Comparison of ENCODE assay signal across 8 cellular contexts in genomic region chr12:53182836-53183235, GRCh38. TPM values are rescaled to one million over a fixed set of nuclear protein-coding genes. Genes with fewer than 3 reads are reported as not detected.
DNase-seq lines count a peak whose midpoint lies in the region; ATAC-seq and TF ChIP-seq lines count a peak whose summit lies in the region.

No MANE protein-coding gene starts in this region.

- no peak overlapping the region for H3K27ac Mint-ChIP-seq in central memory CD8-positive, alpha-beta T cell (ENCODE audit: low read depth)
- no peak overlapping the region for H3K27ac Mint-ChIP-seq in neural crest cell (ENCODE audit: unreplicated experiment)

- peaks cover 64% of the 10 kb centered on the region for H3K36me3 ChIP-seq in MG63

- H3K4me1 Mint-ChIP-seq in central memory CD8-positive, alpha-beta T cell, result peaks cover 61% of the 10 kb centered on the region
- peaks cover 45% of the 10 kb centered on the region for H3K4me1 Mint-ChIP-seq in neural crest cell

- H3K27me3 ChIP-seq in MG63, result no peaks in the 10 kb centered on the region

- H3K9me3 ChIP-seq in MG63, result no peaks in the 10 kb centered on the region

- no peak overlapping the region for H3K4me3 ChIP-seq in MG63

- H3K9me3 Mint-ChIP-seq in central memory CD8-positive, alpha-beta T cell, result no peaks in the 10 kb centered on the region
- H3K9me3 Mint-ChIP-seq in neural crest cell, result no peaks in the 10 kb centered on the region

- H3K27me3 Mint-ChIP-seq in central memory CD8-positive, alpha-beta T cell, result no peaks in the 10 kb centered on the region
- no peaks in the 10 kb centered on the region for H3K27me3 Mint-ChIP-seq in neural crest cell (ENCODE audit: low read depth)

- H3K4me3 Mint-ChIP-seq in central memory CD8-positive, alpha-beta T cell, result peak overlapping the region; percentile 91
- peak overlapping the region; percentile 91 for H3K4me3 Mint-ChIP-seq in neural crest cell

- no peak for ATAC-seq in central memory CD8-positive, alpha-beta T cell (replicated peaks; ENCODE audit: extremely low read depth, poor library complexity, severe bottlenecking)
- no peak for ATAC-seq in HG03439 (IDR thresholded peaks at IDR 0.05; ENCODE audit: unreplicated experiment)
- ATAC-seq in GM18907 (IDR thresholded peaks at IDR 0.05; ENCODE audit: unreplicated experiment), result no peak

- peaks cover 44% of the 10 kb centered on the region for H3K36me3 Mint-ChIP-seq in central memory CD8-positive, alpha-beta T cell (ENCODE audit: insufficient read depth)
- peaks cover 26% of the 10 kb centered on the region for H3K36me3 Mint-ChIP-seq in neural crest cell (ENCODE audit: low read depth)

- DNase-seq in COR-L47 (lab: John Stamatoyannopoulos, UW) (peak; percentile 29), NOMO-1 (lab: John Stamatoyannopoulos, UW; ENCODE audit: unreplicated experiment in 2 of 2) (peak; percentile 9 to 38), neural crest cell (ENCODE audit: low read depth, low spot score) (no peak), NCI-H146 treated with DMSO at 0.1 percent for 48 hours (lab: John Stamatoyannopoulos, UW; ENCODE audit: unreplicated experiment) (no peak), MG63 (no peak)
- DNase-seq in central memory CD8-positive, alpha-beta T cell (ENCODE audit: low spot score in 2 of 2), result no peak

- TF ChIP-seq CTCF in neural crest cell (conservative IDR thresholded peaks at IDR 0.05), result no peak

RNA-seq across cellular contexts. Expression of gene CSAD, which starts 2.1 kb away (rescaled TPM):
- total RNA-seq in neural crest cell, result 22.1 and 26.5 TPM in 2 replicates
- 1.2 and 7.1 TPM in 2 replicates for total RNA-seq in MG63 (2014; rRNA removed; shearing (Covaris generic); ENCODE audit: low replicate concordance)

RNA-seq across cellular contexts. Expression of gene ZNF740, which starts 2.3 kb away (rescaled TPM):
- 52.7 and 59.6 TPM in 2 replicates for total RNA-seq in neural crest cell
- 14.7 and 22.2 TPM in 2 replicates for total RNA-seq in MG63 (2014; rRNA removed; shearing (Covaris generic); ENCODE audit: low replicate concordance)

RNA-seq across cellular contexts. Expression of gene ITGB7, which starts 24.2 kb away (rescaled TPM):
- not detected in 2 replicates for total RNA-seq in neural crest cell
- 1.6 TPM in 1 of 2 replicates, not detected in the other for total RNA-seq in MG63 (2014; rRNA removed; shearing (Covaris generic); ENCODE audit: low replicate concordance)

RNA-seq across cellular contexts. Expression of gene RARG, which starts 49.2 kb away (rescaled TPM):
- 5.4 and 5.9 TPM in 2 replicates for total RNA-seq in neural crest cell
- total RNA-seq in MG63 (2014; rRNA removed; shearing (Covaris generic); ENCODE audit: low replicate concordance), result 30.8 and 40.7 TPM in 2 replicates

Comparison
In these comparisons a context has a peak if more than half of its experiments do, and no peak if none do; other contexts are left out.
1. DNase-seq: peak in COR-L47 (single experiment) and NOMO-1 (2 of 2); none in central memory CD8-positive, alpha-beta T cell (0 of 2), neural crest cell (single experiment), NCI-H146 treated with DMSO at 0.1 percent for 48 hours (single experiment) and MG63 (single experiment).